Comparison of ENCODE assay signal across 8 cellular contexts in the genomic region with DNA sequence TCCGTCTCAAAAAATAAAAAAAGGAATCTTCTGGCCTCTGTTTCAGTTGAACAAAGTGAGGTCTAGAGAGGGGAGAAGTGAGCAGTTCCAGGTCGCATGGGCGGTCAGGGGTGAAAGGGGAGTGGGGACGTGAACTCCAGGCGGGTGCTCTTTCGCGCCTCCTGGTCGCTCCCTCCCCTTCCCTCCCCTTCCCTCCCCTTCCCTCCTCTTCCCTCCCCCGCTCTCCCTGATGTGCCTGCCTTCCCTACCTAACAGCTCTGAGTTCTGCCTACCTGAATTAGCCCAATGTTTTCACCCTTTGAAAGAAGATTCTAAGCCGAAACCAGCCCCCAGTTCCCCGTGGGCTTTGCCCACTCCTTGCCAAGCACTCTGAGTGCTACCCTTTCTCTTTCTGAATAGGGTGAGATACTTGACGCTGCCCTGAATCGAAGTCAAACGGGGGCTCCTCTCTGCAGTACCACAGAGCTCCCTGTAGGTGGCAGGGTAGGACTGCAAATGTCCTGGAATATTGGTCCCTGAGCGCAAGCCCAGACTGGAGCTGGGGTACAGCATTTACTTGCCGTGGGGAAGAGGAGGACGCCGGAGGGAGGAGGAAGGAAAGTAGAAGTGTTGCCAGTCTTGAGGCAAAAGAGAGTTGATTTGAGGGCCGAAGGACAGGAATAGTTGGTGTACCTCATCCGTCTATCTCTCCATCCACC.
DNase-seq lines count a peak whose midpoint lies in the region; ATAC-seq, FAIRE-seq and TF ChIP-seq lines count a peak whose summit lies in the region.
"Not testable (repeated sequence)": the region's sequence is repeated elsewhere in the genome, so short reads cannot be mapped to it uniquely, and the experiment has no call there.

No MANE protein-coding gene starts in this region.

- H4K20me1 ChIP-seq in KMS-11 (ENCODE audit: insufficient read depth), result not testable (repeated sequence)

- H3K27ac ChIP-seq in A549, result peak overlapping the region in 1 of 2 experiments; percentile 54; a peak in 1 of 6 replicates
- H3K27ac ChIP-seq in KMS-11, RWPE1, left lung: not testable (repeated sequence)

- TF ChIP-seq POLR2A in A549 (IDR thresholded peaks at IDR 0.05; ENCODE audit: low read length), result not testable (repeated sequence)

- TF ChIP-seq CTCF in A549 (IDR thresholded peaks at IDR 0.05) (peak; percentile 60), KMS-11 (conservative IDR thresholded peaks at IDR 0.05; ENCODE audit: low read depth, low read length) (peak; percentile 49), RWPE1 (conservative IDR thresholded peaks at IDR 0.05; ENCODE audit: low read depth) (peak; percentile 50), left lung (IDR thresholded peaks at IDR 0.05) (peak; percentile 41 to 68)

- CTCF ChIA-PET in A549 (lab: Yijun Ruan, JAX); RWPE1 (lab: Yijun Ruan, JAX): not testable (repeated sequence)

- 14% methylated on average over 19 of the region's 20 CpGs for WGBS in A549 (ENCODE audit: missing lambda C conversion rate)

- TF ChIP-seq EP300 in A549 (IDR thresholded peaks at IDR 0.05), result not testable (repeated sequence)

- peak overlapping the region; percentile 46; the same call in 2 of the 3 replicates for H3K4me2 ChIP-seq in A549
- not testable (repeated sequence) for H3K4me2 ChIP-seq in KMS-11

- DNase-seq in A549 (ENCODE audit: low read depth in 1 of 2, low spot score in 1 of 2); GM18507 (ENCODE audit: extremely low spot score, insufficient read length, low read depth); RWPE1 (ENCODE audit: low spot score); left lung: not testable (repeated sequence)
- peak; percentile 32 for DNase-seq in activated CD8-positive, alpha-beta memory T cell treated with anti-CD3 and anti-CD28 coated beads, Interleukin-2, amount 50 U/mL, for 4 hours
- peak; percentile 4 for DNase-seq in dermis blood vessel endothelial cell
- DNase-seq in stimulated activated CD4-positive, alpha-beta T cell treated with anti-CD3 and anti-CD28 coated beads, Interleukin-1b, Interleukin-23, amount 100 ng/mL, for 4 hours (ENCODE audit: low read depth in 2 of 2), result peak; percentile 15 to 26

- not testable (repeated sequence) for H3K27me3 ChIP-seq in KMS-11 (ENCODE audit: insufficient read depth, low read depth); left lung

- not testable (repeated sequence) for H3K79me2 ChIP-seq in KMS-11 (ENCODE audit: insufficient read depth, low read depth)

- H2AFZ ChIP-seq in KMS-11 (ENCODE audit: low read depth), result not testable (repeated sequence)

- H3K4me1 ChIP-seq in A549; KMS-11 (ENCODE audit: low read depth, poor library complexity, severe bottlenecking); left lung: not testable (repeated sequence)

- POLR2A ChIA-PET in A549 (lab: Yijun Ruan, JAX); RWPE1 (lab: Yijun Ruan, JAX; ENCODE audit: low non-redundant PET): not testable (repeated sequence)

- FAIRE-seq in A549 (lab: Jason Lieb, UNC), result not testable (repeated sequence)
- peak; percentile 88 for FAIRE-seq in GM18507 (lab: Jason Lieb, UNC)

- H3K36me3 ChIP-seq in KMS-11 (ENCODE audit: insufficient read depth); left lung: not testable (repeated sequence)

- H3K9ac ChIP-seq in KMS-11, result not testable (repeated sequence)

- not testable (repeated sequence) for H3K4me3 ChIP-seq in A549; KMS-11 (IDR thresholded peaks at IDR 0.05; ENCODE audit: insufficient read depth, low read depth, low read length); left lung

- peak; percentile 64 to 74 for TF ChIP-seq RAD21 in A549 (conservative IDR thresholded peaks at IDR 0.05 in 1 of 2, IDR thresholded peaks at IDR 0.05 in 1 of 2)

- peak; percentile 89 to 95 for ATAC-seq in A549
- peak; percentile 99 for ATAC-seq in left lung

- intact Hi-C loops in left lung (cut with DNase I), result not testable (repeated sequence)

- not testable (repeated sequence) for H3K9me3 ChIP-seq in A549, left lung

TF ChIP-seq in A549, 52 proteins besides CTCF, POLR2A, EP300 and RAD21:
- peak; percentile 50 for TF ChIP-seq SMC3 (IDR thresholded peaks at IDR 0.05)
